15 cellular contexts compared by ENCODE assay signal in the genomic region with DNA sequence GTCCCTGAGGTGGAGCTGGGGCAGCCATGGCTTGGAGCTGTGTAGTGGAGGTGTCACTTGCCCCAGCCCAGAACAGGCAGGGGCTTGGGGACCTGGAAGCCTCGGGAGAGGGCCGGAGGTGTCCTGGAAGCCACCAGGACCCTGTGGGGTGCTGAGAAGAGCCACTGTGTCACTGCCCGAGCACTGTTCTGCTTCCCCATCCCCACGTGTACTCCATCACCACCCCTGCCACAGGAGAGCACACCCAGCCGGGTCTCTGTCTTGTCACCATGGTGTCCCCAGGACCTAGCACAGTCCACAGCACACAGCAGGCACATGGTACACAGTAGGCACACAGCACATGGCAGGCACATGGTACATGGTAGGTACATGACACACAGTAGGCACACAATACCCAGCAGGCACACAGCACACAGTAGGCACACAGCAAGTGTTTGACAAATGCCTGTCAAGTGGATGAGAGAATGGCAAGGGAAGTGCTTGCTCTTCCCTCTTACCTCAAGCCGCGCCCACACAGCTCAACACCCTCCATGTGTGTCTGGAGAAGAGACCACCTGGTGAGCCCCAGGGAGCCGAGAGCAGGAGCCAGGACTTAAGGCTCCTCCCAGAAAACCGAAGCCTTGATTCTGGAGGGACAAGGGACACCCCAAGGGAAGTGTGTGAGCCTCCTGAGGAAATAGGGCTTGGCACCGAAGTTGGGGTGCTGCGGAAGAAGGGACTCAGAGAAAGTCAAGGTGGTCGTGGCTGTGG. TPM values are rescaled to one million over a fixed set of nuclear protein-coding genes. Genes with fewer than 3 reads are reported as not detected.
DNase-seq lines count a peak whose midpoint lies in the region; ATAC-seq, FAIRE-seq and TF ChIP-seq lines count a peak whose summit lies in the region.
"Had no signal": no experiment of that assay in that cellular context is flagged by ENCODE, and none has a peak within 500 bp of the region (broad histone marks: within the 10 kb centered on the region; RNA-seq: fewer than 3 reads in every experiment).

No MANE protein-coding gene starts in this region.

- H3K9me3 Mint-ChIP-seq in CD14-positive monocyte, result no peaks in the 10 kb centered on the region
- H3K9me3 Mint-ChIP-seq in activated naive CD8-positive, alpha-beta T cell treated with anti-CD3 and anti-CD28 coated beads, Interleukin-2, amount 10 ng/mL, durations not matched to agents 7 days and 5 days, result peaks cover 2% of the 10 kb centered on the region
- H3K9me3 Mint-ChIP-seq in naive thymus-derived CD8-positive, alpha-beta T cell, result no peaks in the 10 kb centered on the region
- H3K9me3 Mint-ChIP-seq: mesothelial cell of epicardium had no signal

- intact Hi-C loops in CD14-positive monocyte (cut with micrococcal nuclease), result no loop called here

- no peak overlapping the region for H3K4me3 Mint-ChIP-seq in CD14-positive monocyte
- H3K4me3 Mint-ChIP-seq in activated naive CD8-positive, alpha-beta T cell treated with anti-CD3 and anti-CD28 coated beads, Interleukin-2, amount 10 ng/mL, durations not matched to agents 7 days and 5 days, result no peak overlapping the region
- peak overlapping the region in 2 of 10 donors; percentile 14 to 28 for H3K4me3 Mint-ChIP-seq in naive thymus-derived CD8-positive, alpha-beta T cell
- H3K4me3 Mint-ChIP-seq: mesothelial cell of epicardium had no signal

- no peak for ATAC-seq in activated naive CD8-positive, alpha-beta T cell treated with anti-CD3 and anti-CD28 coated beads, Interleukin-2, amount 10 ng/mL, durations not matched to agents 7 days and 5 days (ENCODE audit: low read depth)
- no peak for ATAC-seq in naive thymus-derived CD8-positive, alpha-beta T cell
- ATAC-seq in HG03378 (IDR thresholded peaks at IDR 0.05; ENCODE audit: unreplicated experiment), result no peak

- peaks cover 66% of the 10 kb centered on the region for H3K4me1 Mint-ChIP-seq in CD14-positive monocyte
- H3K4me1 Mint-ChIP-seq in activated naive CD8-positive, alpha-beta T cell treated with anti-CD3 and anti-CD28 coated beads, Interleukin-2, amount 10 ng/mL, durations not matched to agents 7 days and 5 days, result peaks cover 56% of the 10 kb centered on the region
- H3K4me1 Mint-ChIP-seq in naive thymus-derived CD8-positive, alpha-beta T cell, result peaks cover 41 to 86% (median 84%) of the 10 kb centered on the region in 4 donors

- H3K27me3 Mint-ChIP-seq in CD14-positive monocyte (ENCODE audit: low read depth in 3 of 3), result peaks cover 0 to 3% (median 0%) of the 10 kb centered on the region in 3 donors
- H3K27me3 Mint-ChIP-seq in activated naive CD8-positive, alpha-beta T cell treated with anti-CD3 and anti-CD28 coated beads, Interleukin-2, amount 10 ng/mL, durations not matched to agents 7 days and 5 days, result no peaks in the 10 kb centered on the region
- H3K27me3 Mint-ChIP-seq in naive thymus-derived CD8-positive, alpha-beta T cell, result no peaks in the 10 kb centered on the region
- H3K27me3 Mint-ChIP-seq: progenitor cell of endocrine pancreas had no signal

- POLR2A ChIA-PET in activated naive CD8-positive, alpha-beta T cell treated with anti-CD3 and anti-CD28 coated beads, Interleukin-2, amount 10 ng/mL, durations not matched to agents 7 days and 5 days (lab: Charles Lee), result no interaction called here
- POLR2A ChIA-PET in naive thymus-derived CD8-positive, alpha-beta T cell (lab: Charles Lee), result no interaction called here

- TF ChIP-seq POLR2A in GM12891 (IDR thresholded peaks at IDR 0.05; ENCODE audit: low read depth, low read length), result no peak

- no peak overlapping the region for H3K4me3 ChIP-seq in foreskin fibroblast (ENCODE audit: low read depth in 1 of 2, low read length in 2 of 2)

- peaks cover 70 to 75% of the 10 kb centered on the region in 2 donors for H3K36me3 Mint-ChIP-seq in CD14-positive monocyte
- peaks cover 36% of the 10 kb centered on the region for H3K36me3 Mint-ChIP-seq in activated naive CD8-positive, alpha-beta T cell treated with anti-CD3 and anti-CD28 coated beads, Interleukin-2, amount 10 ng/mL, durations not matched to agents 7 days and 5 days
- H3K36me3 Mint-ChIP-seq in naive thymus-derived CD8-positive, alpha-beta T cell, result peaks cover 0 to 36% (median 2%) of the 10 kb centered on the region in 3 donors

- TF ChIP-seq CTCF in CD14-positive monocyte (IDR thresholded peaks at IDR 0.05) (no peak), foreskin fibroblast (IDR thresholded peaks at IDR 0.05; ENCODE audit: low read depth, low read length) (no peak)

- DNase-seq in CD14-positive monocyte (ENCODE audit: low spot score), result no peak
- no peak for DNase-seq in GM12891 (ENCODE audit: insufficient read length, low spot score)
- DNase-seq in activated naive CD8-positive, alpha-beta T cell treated with anti-CD3 and anti-CD28 coated beads, Interleukin-2, amount 10 ng/mL, durations not matched to agents 7 days and 5 days, result no peak
- no peak for DNase-seq in naive thymus-derived CD8-positive, alpha-beta T cell
- DNase-seq in NCI-H345 treated with DMSO at 0.1 percent for 48 hours (lab: John Stamatoyannopoulos, UW; ENCODE audit: unreplicated experiment), result no peak
- DNase-seq in NCI-H774 (lab: John Stamatoyannopoulos, UW), result no peak
- DNase-seq in foreskin fibroblast, result no peak
- DNase-seq: activated CD4-positive, CD25-positive, alpha-beta regulatory T cell; C1 segment of cervical spinal cord; NCI-H2029 treated with DMSO at 0.1 percent for 48 hours had no signal

- peak overlapping the region in 4 of 7 donors; percentile 25 to 91 (median 80) for H3K27ac Mint-ChIP-seq in CD14-positive monocyte
- H3K27ac Mint-ChIP-seq in activated naive CD8-positive, alpha-beta T cell treated with anti-CD3 and anti-CD28 coated beads, Interleukin-2, amount 10 ng/mL, durations not matched to agents 7 days and 5 days, result peak overlapping the region; percentile 34
- peak overlapping the region in 7 of 10 donors; percentile 40 to 83 (median 76) for H3K27ac Mint-ChIP-seq in naive thymus-derived CD8-positive, alpha-beta T cell
- H3K27ac Mint-ChIP-seq: mesothelial cell of epicardium, progenitor cell of endocrine pancreas had no signal

- peak; percentile 78 for FAIRE-seq in GM12891 (lab: Jason Lieb, UNC)
- FAIRE-seq: colon, G401.6 had no signal

TF ChIP-seq in GM12891, 5 proteins besides CTCF, POLR2A, EP300 and RAD21:
- TF ChIP-seq PAX5 (IDR thresholded peaks at IDR 0.05; ENCODE audit: insufficient read depth, low read length, severe bottlenecking) (no peak), TAF1 (IDR thresholded peaks at IDR 0.05; ENCODE audit: low read depth, low read length) (no peak), POLR2AphosphoS5 (IDR thresholded peaks at IDR 0.05; ENCODE audit: low read depth, low read length) (no peak), SPI1 (IDR thresholded peaks at IDR 0.05; ENCODE audit: low read depth, low read length) (no peak), POU2F2 (IDR thresholded peaks at IDR 0.05; ENCODE audit: low read depth, low read length) (no peak)

RNA-seq across cellular contexts. Expression of gene MBP, which starts 13.3 kb away (rescaled TPM):
- polyA plus RNA-seq in CD14-positive monocyte, result 10 to 100 TPM; 50.4 to 81.0 TPM
- 16.8 TPM for polyA plus RNA-seq in GM12891 (2012; ENCODE audit: low read depth, missing spikeins)
- 100 to 1,000 TPM; 138 to 148 TPM for total RNA-seq in activated naive CD8-positive, alpha-beta T cell treated with anti-CD3 and anti-CD28 coated beads, Interleukin-2, amount 10 ng/mL, durations not matched to agents 7 days and 5 days
- total RNA-seq in naive thymus-derived CD8-positive, alpha-beta T cell, result 100 to 1,000 TPM in 1 of 2 experiments, 10 to 100 TPM in 1; 99.9 to 108 TPM
- polyA plus RNA-seq in naive thymus-derived CD8-positive, alpha-beta T cell, result 100 to 1,000 TPM in 2 of 3 donors, 10 to 100 TPM in 1; 89.2 to 148 (median 105) TPM
